In genomic region chr5:74629326-74629725, GRCh38 we compare ENCODE assay signal across 15 cellular contexts.
"Had no signal": no experiment of that assay in that cellular context is flagged by ENCODE, and none has a peak within 500 bp of the region (broad histone marks: within the 10 kb centered on the region; RNA-seq: fewer than 3 reads in every experiment).

No MANE protein-coding gene starts in this region.

- H3K36me3 ChIP-seq: right atrium auricular region had no signal

- DNase-seq: activated B cell treated with CpG ODN at 0.5 μM for 24 hours; activated CD4-positive, alpha-beta T cell treated with anti-CD3 and anti-CD28 coated beads, Interleukin-2, amount 50 U/mL, for 1 hour; activated naive CD4-positive, alpha-beta T cell treated with anti-CD3 and anti-CD28 coated beads, Interleukin-2, amount 10 ng/mL, durations not matched to agents 7 days and 5 days; activated T-cell treated with anti-CD3 and anti-CD28 coated beads for 4 hours; dermis blood vessel endothelial cell; glutamatergic neuron; mammary epithelial cell; spleen; testis had no signal

- H3K9me3 Mint-ChIP-seq: activated B cell treated with CpG ODN at 0.5 μM for 24 hours; activated naive CD4-positive, alpha-beta T cell treated with anti-CD3 and anti-CD28 coated beads, Interleukin-2, amount 10 ng/mL, durations not matched to agents 7 days and 5 days; activated T-helper 17 cell treated with anti-CD3 and anti-CD28 coated beads, Interleukin-2, amount 50 U/mL, for 72 hours; T-helper 1 cell treated with Interleukin-12 subunit alpha and Interleukin-12 subunit beta and Interleukin-4 antibody, amounts not matched to agents 30 μg/mL and 1 μg/mL, for 36 hours had no signal

- H3K4me3 Mint-ChIP-seq: activated B cell treated with CpG ODN at 0.5 μM for 24 hours; activated naive CD4-positive, alpha-beta T cell treated with anti-CD3 and anti-CD28 coated beads, Interleukin-2, amount 10 ng/mL, durations not matched to agents 7 days and 5 days; activated T-helper 17 cell treated with anti-CD3 and anti-CD28 coated beads, Interleukin-2, amount 50 U/mL, for 72 hours; stimulated activated naive CD8-positive, alpha-beta T cell treated with anti-CD3 and anti-CD28 coated beads, Interleukin-15, Interleukin-2, amounts not matched to agents 100 ng/mL and 50 ng/mL, for 24 hours; T-helper 1 cell treated with Interleukin-12 subunit alpha and Interleukin-12 subunit beta and Interleukin-4 antibody, amounts not matched to agents 30 μg/mL and 1 μg/mL, for 36 hours had no signal

- H3K9me3 ChIP-seq: esophagus muscularis mucosa, right atrium auricular region, spleen, testis had no signal

- H3K27ac Mint-ChIP-seq: activated B cell treated with CpG ODN at 0.5 μM for 24 hours; activated naive CD4-positive, alpha-beta T cell treated with anti-CD3 and anti-CD28 coated beads, Interleukin-2, amount 10 ng/mL, durations not matched to agents 7 days and 5 days; activated T-helper 17 cell treated with anti-CD3 and anti-CD28 coated beads, Interleukin-2, amount 50 U/mL, for 72 hours; stimulated activated naive CD8-positive, alpha-beta T cell treated with anti-CD3 and anti-CD28 coated beads, Interleukin-15, Interleukin-2, amounts not matched to agents 100 ng/mL and 50 ng/mL, for 24 hours; T-helper 1 cell treated with Interleukin-12 subunit alpha and Interleukin-12 subunit beta and Interleukin-4 antibody, amounts not matched to agents 30 μg/mL and 1 μg/mL, for 36 hours had no signal

- H3K27ac ChIP-seq: esophagus muscularis mucosa, right atrium auricular region, testis had no signal

- H3K4me3 ChIP-seq: esophagus muscularis mucosa, right atrium auricular region, spleen, testis had no signal

- H3K27me3 ChIP-seq: esophagus muscularis mucosa, right atrium auricular region, spleen, testis had no signal

- ATAC-seq: activated T-helper 17 cell treated with anti-CD3 and anti-CD28 coated beads, Interleukin-2, amount 50 U/mL, for 72 hours; left lobe of liver had no signal
